In genomic region chr7:22855049-22855392, GRCh38 we compare ENCODE assay signal across 7 cellular contexts.
A peak's percentile ranks its signal among the peaks of the same experiment; 100 is the strongest.
DNase-seq lines count a peak whose midpoint lies in the region; ATAC-seq and TF ChIP-seq lines count a peak whose summit lies in the region.

No MANE protein-coding gene starts in this region.

- H3K36me3 ChIP-seq in MM.1S (replicated peaks; ENCODE audit: insufficient read depth, low read length) = no peaks in the 10 kb centered on the region; the same call in 1 of the 2 replicates

- no peaks in the 10 kb centered on the region for H4K20me1 ChIP-seq in MM.1S (ENCODE audit: insufficient read depth, low read length)

- H3F3A ChIP-seq in MM.1S (ENCODE audit: insufficient read depth, low read length) = peaks cover 31% of the 10 kb centered on the region

- H3K79me2 ChIP-seq in MM.1S (ENCODE audit: low read length) = peaks cover 16% of the 10 kb centered on the region

- peak overlapping the region; percentile 55; the same call in 1 of the 2 replicates for H3K27ac ChIP-seq in MM.1S (ENCODE audit: low read length)
- peak overlapping the region; percentile 98 for H3K27ac ChIP-seq in epithelial cell of prostate

- H3K27me3 ChIP-seq in MM.1S (replicated peaks; ENCODE audit: insufficient read depth, low read length) = no peaks in the 10 kb centered on the region; the same call in 1 of the 2 replicates

- ATAC-seq in GM19395 (IDR thresholded peaks at IDR 0.05; ENCODE audit: unreplicated experiment) = peak; percentile 3

- H2AFZ ChIP-seq in MM.1S (ENCODE audit: low read length) = peak overlapping the region; percentile 100

- DNase-seq in MM.1S = no peak
- no peak for DNase-seq in epithelial cell of prostate (ENCODE audit: low read depth, low spot score)
- no peak for DNase-seq in skeletal muscle cell (ENCODE audit: low read depth)
- DNase-seq in activated effector memory CD4-positive, alpha-beta T cell treated with Interleukin-2 at 50 U/mL for 16 hours = no peak
- DNase-seq in NCI-H446 treated with DMSO at 0.1 percent for 48 hours (lab: John Stamatoyannopoulos, UW) = no peak
- no peak for DNase-seq in NCI-H1694 (lab: John Stamatoyannopoulos, UW)

- peak overlapping the region; percentile 88 for H3K9ac ChIP-seq in MM.1S (ENCODE audit: low read length)

- no peaks in the 10 kb centered on the region for H3K9me3 ChIP-seq in MM.1S (replicated peaks; ENCODE audit: insufficient read depth, low read length)

- TF ChIP-seq CTCF in MM.1S (IDR thresholded peaks at IDR 0.05; ENCODE audit: low read length) = 0 out of 2 replicates have a peak, but pooled peaks have one; percentile 16

- H3K4me2 ChIP-seq in MM.1S (ENCODE audit: low read depth, low read length) = peak overlapping the region; percentile 94

- peak overlapping the region; percentile 93 for H3K4me3 ChIP-seq in MM.1S (ENCODE audit: low read length)
- peak overlapping the region; percentile 73 for H3K4me3 ChIP-seq in skeletal muscle cell (ENCODE audit: low read depth, low read length)

- H3K9me2 ChIP-seq in MM.1S (replicated peaks; ENCODE audit: insufficient read depth, low read length) = no peaks in the 10 kb centered on the region

- H3K4me1 ChIP-seq in MM.1S (ENCODE audit: low read length) = peaks cover 11% of the 10 kb centered on the region; the same call in 1 of the 2 replicates
